Comparison of ENCODE assay signal across 8 cellular contexts in the genomic region with DNA sequence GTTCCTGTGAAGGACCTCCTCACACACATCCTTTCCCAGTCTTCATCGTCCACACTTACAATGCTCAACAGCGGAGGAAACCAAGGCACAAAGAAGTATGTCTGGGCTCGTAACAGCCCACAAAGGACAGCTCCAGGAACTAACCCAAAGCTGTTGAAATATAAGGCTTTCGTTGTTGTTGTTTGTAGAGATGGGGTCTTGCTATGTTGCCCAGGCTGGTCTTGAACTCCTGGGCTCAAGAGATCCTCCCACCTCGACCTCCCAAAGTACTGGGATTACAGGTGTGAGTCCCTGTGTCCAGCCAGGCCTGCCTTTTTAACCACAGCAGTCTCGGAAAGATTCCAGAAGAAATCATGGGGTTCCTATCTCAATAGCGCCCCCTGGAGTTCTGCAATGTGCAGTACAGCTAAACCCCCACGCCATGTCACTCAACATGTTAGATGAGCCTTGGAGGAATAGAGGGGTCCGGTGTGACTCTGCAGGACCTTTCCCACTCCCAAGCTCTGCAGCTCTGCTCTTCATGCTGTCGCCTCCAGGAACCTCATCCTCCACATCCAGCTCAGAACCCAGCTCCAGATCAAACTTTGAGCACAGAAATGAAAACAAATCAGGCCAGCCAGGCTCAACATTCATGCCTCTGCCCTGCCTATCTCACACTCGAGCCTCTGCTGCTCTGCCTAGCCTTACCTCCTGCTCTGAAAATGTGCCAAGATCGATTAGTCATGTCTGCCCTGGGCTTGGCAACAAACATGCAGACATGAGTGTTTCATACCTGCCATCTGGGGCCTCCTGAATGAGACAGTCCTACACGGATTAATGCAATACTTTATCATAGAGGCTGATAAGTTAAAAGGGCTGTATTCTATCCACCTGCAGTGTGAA. TPM values are rescaled to one million over a fixed set of nuclear protein-coding genes. Genes with fewer than 3 reads are reported as not detected.
DNase-seq lines count a peak whose midpoint lies in the region; ATAC-seq and TF ChIP-seq lines count a peak whose summit lies in the region.

No MANE protein-coding gene starts in this region.

- POLR2A ChIA-PET in AG04449 (lab: Yijun Ruan, JAX), result no interaction called here

- CTCF ChIA-PET in AG04449 (lab: Yijun Ruan, JAX), result interaction anchor here (0.7 to 13.8 kb wide), 14 partner anchors 8 to 158 kb away, joined by 3 to 196 read pairs (median 4); partner anchors contain the start of genes CARD8 and PLA2G4C
- CTCF ChIA-PET in activated naive CD4-positive, alpha-beta T cell treated with anti-CD3 and anti-CD28 coated beads, Interleukin-2, amount 10 ng/mL, durations not matched to agents 7 days and 5 days (lab: Charles Lee), result interaction anchor here (0.7 to 2.4 kb wide), 16 partner anchors 8 to 515 kb away, joined by 3 to 14 read pairs (median 3); no protein-coding TSS in a partner anchor

- no peaks in the 10 kb centered on the region for H3K36me3 ChIP-seq in upper lobe of right lung

- H3K4me3 ChIP-seq in AG04449 (ENCODE audit: low read depth, low read length) (no peak overlapping the region), upper lobe of right lung (no peak overlapping the region)

- DNase-seq in AG04449 (ENCODE audit: low read depth, low spot score) (no peak), GM10266 (ENCODE audit: extremely low spot score) (peak; percentile 60), NCI-H526 (lab: John Stamatoyannopoulos, UW) (peak; percentile 54 to 73), iPS-NIHi11 (ENCODE audit: low spot score) (peak; percentile 76), upper lobe of right lung (no peak), midbrain (lab: John Stamatoyannopoulos, UW) (no peak), GM19240 (ENCODE audit: insufficient read length, low spot score) (no peak)
- peak; percentile 59 for DNase-seq in activated naive CD4-positive, alpha-beta T cell treated with anti-CD3 and anti-CD28 coated beads, Interleukin-2, amount 10 ng/mL, durations not matched to agents 7 days and 5 days

- H3K4me1 ChIP-seq in upper lobe of right lung, result no peaks in the 10 kb centered on the region

- no peaks in the 10 kb centered on the region for H3K27me3 ChIP-seq in upper lobe of right lung

- H3K27me3 Mint-ChIP-seq in activated naive CD4-positive, alpha-beta T cell treated with anti-CD3 and anti-CD28 coated beads, Interleukin-2, amount 10 ng/mL, durations not matched to agents 7 days and 5 days, result no peaks in the 10 kb centered on the region

- no peak overlapping the region for H3K4me3 Mint-ChIP-seq in activated naive CD4-positive, alpha-beta T cell treated with anti-CD3 and anti-CD28 coated beads, Interleukin-2, amount 10 ng/mL, durations not matched to agents 7 days and 5 days

- H3K4me1 Mint-ChIP-seq in activated naive CD4-positive, alpha-beta T cell treated with anti-CD3 and anti-CD28 coated beads, Interleukin-2, amount 10 ng/mL, durations not matched to agents 7 days and 5 days, result peaks cover 5% of the 10 kb centered on the region

- TF ChIP-seq CTCF in AG04449 (IDR thresholded peaks at IDR 0.05; ENCODE audit: insufficient read depth, low read length, missing control alignments), result peak; percentile 57
- TF ChIP-seq CTCF in GM10266 (IDR thresholded peaks at IDR 0.05; ENCODE audit: control insufficient read depth, insufficient read depth, low read depth, missing control alignments), result peak; percentile 64
- TF ChIP-seq CTCF in upper lobe of right lung (IDR thresholded peaks at IDR 0.05), result peak; percentile 63

- no peaks in the 10 kb centered on the region for H3K36me3 Mint-ChIP-seq in activated naive CD4-positive, alpha-beta T cell treated with anti-CD3 and anti-CD28 coated beads, Interleukin-2, amount 10 ng/mL, durations not matched to agents 7 days and 5 days

- no peak overlapping the region for H3K27ac Mint-ChIP-seq in activated naive CD4-positive, alpha-beta T cell treated with anti-CD3 and anti-CD28 coated beads, Interleukin-2, amount 10 ng/mL, durations not matched to agents 7 days and 5 days

- H3K27ac ChIP-seq in upper lobe of right lung, result no peak overlapping the region

- intact Hi-C loops in upper lobe of right lung (cut with DNase I), result no loop called here

- no peaks in the 10 kb centered on the region for H3K9me3 Mint-ChIP-seq in activated naive CD4-positive, alpha-beta T cell treated with anti-CD3 and anti-CD28 coated beads, Interleukin-2, amount 10 ng/mL, durations not matched to agents 7 days and 5 days

- no peaks in the 10 kb centered on the region for H3K9me3 ChIP-seq in upper lobe of right lung

- ATAC-seq in upper lobe of right lung, result peak; percentile 65

RNA-seq across cellular contexts. Expression of gene PLA2G4C, which starts 7.5 kb away (rescaled TPM):
- 14.7 TPM for total RNA-seq in upper lobe of right lung

RNA-seq across cellular contexts. Expression of gene CABP5, which starts 59.2 kb away (rescaled TPM):
- total RNA-seq in upper lobe of right lung, result not detected

Comparison
In these comparisons a context has a peak if more than half of its experiments do, and no peak if none do; other contexts are left out.
1. DNase-seq: peak in GM10266 (single experiment), NCI-H526 (2 of 2), activated naive CD4-positive, alpha-beta T cell treated with anti-CD3 and anti-CD28 coated beads, Interleukin-2, amount 10 ng/mL, durations not matched to agents 7 days and 5 days (single experiment) and iPS-NIHi11 (single experiment); none in AG04449 (single experiment), upper lobe of right lung (single experiment), midbrain (single experiment) and GM19240 (single experiment).
2. Peak in every context shown above with its lines, with median percentiles within 50 percentile points of each other: CTCF ChIP-seq.